Comparison of ENCODE assay signal across 21 cellular contexts in genomic region chr17:8487130-8487645, GRCh38.
"Had no signal": no experiment of that assay in that cellular context is flagged by ENCODE, and none has a peak within 500 bp of the region (broad histone marks: within the 10 kb centered on the region; RNA-seq: fewer than 3 reads in every experiment).

No MANE protein-coding gene starts in this region.

- H3K27ac ChIP-seq: gastrocnemius medialis, left lung, neural progenitor cell, psoas muscle, sigmoid colon, stomach, thyroid gland had no signal

- DNase-seq: cortex of kidney; foreskin fibroblast; gastrocnemius medialis; left cardiac atrium; left lung; mesenchymal stem cell; midbrain; naive thymus-derived CD4-positive, alpha-beta T cell; posterior cingulate gyrus; psoas muscle; right cardiac atrium; sigmoid colon; stimulated activated CD4-positive, alpha-beta T cell treated with anti-CD3 and anti-CD28 coated beads, Interleukin-2, amount 100 ng/mL, for 24 hours; stimulated activated CD4-positive, alpha-beta T cell treated with anti-CD3 and anti-CD28 coated beads, Interleukin-4, amount 100 ng/mL, for 24 hours; stimulated activated naive CD4-positive, alpha-beta T cell treated with Interleukin-2 at 50 U/mL for 16 hours; stomach; thyroid gland had no signal

- H3K4me1 ChIP-seq: gastrocnemius medialis, left lung, neural progenitor cell, psoas muscle, sigmoid colon, stomach, thyroid gland had no signal

- H3K4me3 Mint-ChIP-seq: nephron; neural progenitor cell; stimulated activated effector memory CD8-positive, alpha-beta T cell treated with anti-CD3 and anti-CD28 coated beads, Interleukin-12 subunit alpha, Interleukin-12 subunit beta, amount 100 ng/mL, for 72 hours; type B pancreatic cell had no signal

- ATAC-seq: gastrocnemius medialis; left lung; right cardiac atrium; stimulated activated effector memory CD8-positive, alpha-beta T cell treated with anti-CD3 and anti-CD28 coated beads, Interleukin-12 subunit alpha, Interleukin-12 subunit beta, amount 100 ng/mL, for 72 hours had no signal

- H3K4me3 ChIP-seq: gastrocnemius medialis, left lung, neural progenitor cell, psoas muscle, sigmoid colon, stomach, thyroid gland had no signal

- H3K27me3 Mint-ChIP-seq: naive thymus-derived CD4-positive, alpha-beta T cell; type B pancreatic cell had no signal

- H3K9ac ChIP-seq: neural progenitor cell had no signal

- H3K4me1 Mint-ChIP-seq: naive thymus-derived CD4-positive, alpha-beta T cell; nephron; neural progenitor cell; stimulated activated effector memory CD8-positive, alpha-beta T cell treated with anti-CD3 and anti-CD28 coated beads, Interleukin-12 subunit alpha, Interleukin-12 subunit beta, amount 100 ng/mL, for 72 hours had no signal

- H2AFZ ChIP-seq: neural progenitor cell had no signal

- H3K27ac Mint-ChIP-seq: naive thymus-derived CD4-positive, alpha-beta T cell; nephron; neural progenitor cell; stimulated activated effector memory CD8-positive, alpha-beta T cell treated with anti-CD3 and anti-CD28 coated beads, Interleukin-12 subunit alpha, Interleukin-12 subunit beta, amount 100 ng/mL, for 72 hours; type B pancreatic cell had no signal

- H3K4me2 ChIP-seq: neural progenitor cell had no signal

- H3K9me3 ChIP-seq: gastrocnemius medialis, psoas muscle, sigmoid colon, thyroid gland had no signal

- H3K27me3 ChIP-seq: gastrocnemius medialis, left lung, neural progenitor cell, sigmoid colon, stomach, thyroid gland had no signal
